22 cellular contexts compared by ENCODE assay signal in genomic region chr3:70985572-70985971, GRCh38.
DNase-seq lines count a peak whose midpoint lies in the region; ATAC-seq and TF ChIP-seq lines count a peak whose summit lies in the region.
"Had no signal": no experiment of that assay in that cellular context is flagged by ENCODE, and none has a peak within 500 bp of the region (broad histone marks: within the 10 kb centered on the region; RNA-seq: fewer than 3 reads in every experiment).

No MANE protein-coding gene starts in this region.

- H3K27ac Mint-ChIP-seq in HFFc6 = peak overlapping the region; percentile 100; the same call in 1 of the 2 replicates
- peak overlapping the region; percentile 81 for H3K27ac Mint-ChIP-seq in activated T-helper 17 cell treated with anti-CD3 and anti-CD28 coated beads, Interleukin-2, amount 50 U/mL, for 72 hours

- H3K9me3 ChIP-seq in stomach = no peaks in the 10 kb centered on the region
- H3K9me3 ChIP-seq in OCI-LY7 (ENCODE audit: low read length) = no peaks in the 10 kb centered on the region
- H3K9me3 ChIP-seq: lower lobe of right lung, right atrium auricular region, thyroid gland had no signal

- H3K36me3 Mint-ChIP-seq in HFFc6 (ENCODE audit: low read depth) = peaks cover 33% of the 10 kb centered on the region
- H3K36me3 Mint-ChIP-seq in activated T-helper 17 cell treated with anti-CD3 and anti-CD28 coated beads, Interleukin-2, amount 50 U/mL, for 72 hours (ENCODE audit: low read depth) = peaks cover 100% of the 10 kb centered on the region

- 23 to 56% (median 40%) methylated on average over 4 of the region's 4 CpGs for WGBS in stomach, 5 donors

- H2AFZ ChIP-seq in OCI-LY7 (ENCODE audit: low read length) = no peak overlapping the region

- no peak overlapping the region for H3K4me3 Mint-ChIP-seq in HFFc6
- H3K4me3 Mint-ChIP-seq in activated T-helper 17 cell treated with anti-CD3 and anti-CD28 coated beads, Interleukin-2, amount 50 U/mL, for 72 hours = no peak overlapping the region
- H3K4me3 Mint-ChIP-seq: CD4-positive, alpha-beta memory T cell; IgD-negative memory B cell; T-helper 2 cell treated with Interferon-gamma antibody and Interleukin-4, amounts not matched to agents 5 μg/mL and 100 μg/mL, for 36 hours had no signal

- peaks cover 95% of the 10 kb centered on the region for H3K4me1 Mint-ChIP-seq in HFFc6 (ENCODE audit: low read depth)
- H3K4me1 Mint-ChIP-seq in activated T-helper 17 cell treated with anti-CD3 and anti-CD28 coated beads, Interleukin-2, amount 50 U/mL, for 72 hours = peaks cover 45% of the 10 kb centered on the region

- TF ChIP-seq CTCF in HFFc6 (IDR thresholded peaks at IDR 0.05) (no peak), stomach (IDR thresholded peaks at IDR 0.05) (no peak), OCI-LY7 (conservative IDR thresholded peaks at IDR 0.05; ENCODE audit: low read length) (no peak)

- intact Hi-C loops in stomach (cut with DNase I; ENCODE audit: low total_unique reads) = no loop called here
- intact Hi-C loops in OCI-LY7 (cut with micrococcal nuclease; ENCODE audit: unreplicated experiment) = no loop called here

- H3K27ac ChIP-seq in stomach (peak overlapping the region in 4 of 5 donors; percentile 13 to 89 (median 84)), OCI-LY7 (ENCODE audit: low read depth, low read length, poor library complexity, severe bottlenecking) (no peak overlapping the region)
- H3K27ac ChIP-seq: lower lobe of right lung, right atrium auricular region had no signal

- H3K9me3 Mint-ChIP-seq in HFFc6 = no peaks in the 10 kb centered on the region
- no peaks in the 10 kb centered on the region for H3K9me3 Mint-ChIP-seq in activated T-helper 17 cell treated with anti-CD3 and anti-CD28 coated beads, Interleukin-2, amount 50 U/mL, for 72 hours
- H3K9me3 Mint-ChIP-seq: CD4-positive, alpha-beta memory T cell; IgD-negative memory B cell; T-helper 2 cell treated with Interferon-gamma antibody and Interleukin-4, amounts not matched to agents 5 μg/mL and 100 μg/mL, for 36 hours had no signal

- TF ChIP-seq POLR2A in stomach (IDR thresholded peaks at IDR 0.05) = no peak

- CTCF ChIA-PET in OCI-LY7 (lab: Charles Lee; ENCODE audit: unreplicated experiment) = no interaction called here

- no peaks in the 10 kb centered on the region for H4K20me1 ChIP-seq in OCI-LY7 (ENCODE audit: insufficient read depth, low read length)

- H3K4me1 ChIP-seq in stomach (peaks cover 33 to 97% (median 78%) of the 10 kb centered on the region in 4 donors), OCI-LY7 (ENCODE audit: insufficient read depth, low read length, poor library complexity, severe bottlenecking) (peaks cover 16% of the 10 kb centered on the region)

- H3K79me2 ChIP-seq in OCI-LY7 (ENCODE audit: insufficient read depth, low read depth, low read length) = no peaks in the 10 kb centered on the region

- H3K4me3 ChIP-seq in stomach (no peak overlapping the region), OCI-LY7 (ENCODE audit: low read depth, low read length, poor library complexity, severe bottlenecking) (no peak overlapping the region)
- H3K4me3 ChIP-seq: lower lobe of right lung, right atrium auricular region, thyroid gland had no signal

- no peaks in the 10 kb centered on the region for H3K27me3 ChIP-seq in stomach
- H3K27me3 ChIP-seq: right atrium auricular region, thyroid gland had no signal

- H3K9me2 ChIP-seq in OCI-LY7 (ENCODE audit: insufficient read depth, low read length) = no peaks in the 10 kb centered on the region

- POLR2A ChIA-PET in OCI-LY7 (lab: Charles Lee) = interaction anchor here (0.7 to 1.5 kb wide), 4 partner anchors 18 to 170 kb away, joined by 3 to 4 read pairs (median 3); no protein-coding TSS in a partner anchor

- no peak for ATAC-seq in activated T-helper 17 cell treated with anti-CD3 and anti-CD28 coated beads, Interleukin-2, amount 50 U/mL, for 72 hours (replicated peaks)
- no peak for ATAC-seq in HG02981 (IDR thresholded peaks at IDR 0.05; ENCODE audit: unreplicated experiment)
- ATAC-seq: lower lobe of right lung, SK-N-SH treated with all-trans-retinoic acid at 6 μM for 48 hours had no signal

- no peak for TF ChIP-seq EP300 in stomach (IDR thresholded peaks at IDR 0.05)

- no peak overlapping the region for H3K4me2 ChIP-seq in OCI-LY7 (ENCODE audit: low read length)

- H3K36me3 ChIP-seq in stomach (peaks cover 16 to 40% (median 27%) of the 10 kb centered on the region in 4 donors), OCI-LY7 (ENCODE audit: insufficient read depth, low read length) (peaks cover 55% of the 10 kb centered on the region)

- DNase-seq in HFFc6 (no peak), medulla oblongata (ENCODE audit: extremely low spot score) (peak; percentile 58), stomach (no peak), D341Med (ENCODE audit: low spot score) (no peak), OCI-LY7 (ENCODE audit: low spot score) (no peak)
- DNase-seq: activated CD4-positive, alpha-beta T cell treated with anti-CD3 and anti-CD28 coated beads, Interleukin-2, amount 50 U/mL, for 1 hour; activated CD8-positive, alpha-beta memory T cell treated with anti-CD3 and anti-CD28 coated beads, Interleukin-2, amount 50 U/mL, for 4 hours; activated gamma-delta T cell treated with Interleukin-2 at 50 U/mL for 16 hours; CD4-positive, alpha-beta memory T cell; effector CD4-positive, alpha-beta T cell; H7; lower lobe of right lung; NCI-H1417 treated with DMSO at 0.1 percent for 48 hours; NCI-H2171; NCI-H69; thyroid gland had no signal

- no peaks in the 10 kb centered on the region for H3K27me3 Mint-ChIP-seq in HFFc6 (ENCODE audit: insufficient read depth)
- H3K27me3 Mint-ChIP-seq in activated T-helper 17 cell treated with anti-CD3 and anti-CD28 coated beads, Interleukin-2, amount 50 U/mL, for 72 hours = no peaks in the 10 kb centered on the region
- H3K27me3 Mint-ChIP-seq: CD4-positive, alpha-beta memory T cell; IgD-negative memory B cell had no signal

- BruUV-seq in OCI-LY7 (replicated peaks; lab: Mats Ljungman, UMichigan) = no TSS peak
